In genomic region chr21:36069713-36070573, GRCh38 we compare ENCODE assay signal across 1 cellular context.
A peak's percentile ranks its signal among the peaks of the same experiment; 100 is the strongest.
TF ChIP-seq lines count a peak whose summit lies in the region.

TSS of gene CBR1 (plus strand) at chr21:36070024. CDS start at chr21:36070116, 92 bp downstream.

TF ChIP-seq in HepG2, 621 proteins besides CTCF, POLR2A, EP300 and RAD21 (continued from another document and continues in another):
- peak; percentile 79; the same call in 1 of the 2 replicates for TF ChIP-seq ETV5 (CRISPR knock-in tag; IDR thresholded peaks at IDR 0.05; ENCODE audit: borderline replicate concordance)
- peak; percentile 70; the same call in 1 of the 2 replicates for TF ChIP-seq TFDP1 (CRISPR knock-in tag; IDR thresholded peaks at IDR 0.05; ENCODE audit: borderline replicate concordance)
- TF ChIP-seq, protein P1, sequence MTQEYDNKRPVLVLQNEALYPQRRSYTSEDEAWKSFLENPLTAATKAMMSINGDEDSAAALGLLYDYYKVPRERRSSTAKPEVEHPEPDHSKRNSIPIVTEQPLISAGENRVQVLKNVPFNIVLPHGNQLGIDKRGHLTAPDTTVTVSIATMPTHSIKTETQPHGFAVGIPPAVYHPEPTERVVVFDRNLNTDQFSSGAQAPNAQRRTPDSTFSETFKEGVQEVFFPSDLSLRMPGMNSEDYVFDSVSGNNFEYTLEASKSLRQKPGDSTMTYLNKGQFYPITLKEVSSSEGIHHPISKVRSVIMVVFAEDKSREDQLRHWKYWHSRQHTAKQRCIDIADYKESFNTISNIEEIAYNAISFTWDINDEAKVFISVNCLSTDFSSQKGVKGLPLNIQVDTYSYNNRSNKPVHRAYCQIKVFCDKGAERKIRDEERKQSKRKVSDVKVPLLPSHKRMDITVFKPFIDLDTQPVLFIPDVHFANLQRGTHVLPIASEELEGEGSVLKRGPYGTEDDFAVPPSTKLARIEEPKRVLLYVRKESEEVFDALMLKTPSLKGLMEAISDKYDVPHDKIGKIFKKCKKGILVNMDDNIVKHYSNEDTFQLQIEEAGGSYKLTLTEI (CRISPR knock-in tag; conservative IDR thresholded peaks at IDR 0.05) = no peak
- no peak for TF ChIP-seq ZNF552 (CRISPR knock-in tag; IDR thresholded peaks at IDR 0.05; ENCODE audit: borderline replicate concordance)
- no peak for TF ChIP-seq SMAD9 (CRISPR knock-in tag; IDR thresholded peaks at IDR 0.05)
- no peak for TF ChIP-seq ZNF773 (CRISPR knock-in tag; IDR thresholded peaks at IDR 0.05; ENCODE audit: borderline replicate concordance)
- TF ChIP-seq NFE2L1 (CRISPR knock-in tag; IDR thresholded peaks at IDR 0.05; ENCODE audit: borderline replicate concordance) = no peak
- no peak for TF ChIP-seq MZF1 (CRISPR knock-in tag; IDR thresholded peaks at IDR 0.05; ENCODE audit: borderline replicate concordance)
- TF ChIP-seq, protein P2, sequence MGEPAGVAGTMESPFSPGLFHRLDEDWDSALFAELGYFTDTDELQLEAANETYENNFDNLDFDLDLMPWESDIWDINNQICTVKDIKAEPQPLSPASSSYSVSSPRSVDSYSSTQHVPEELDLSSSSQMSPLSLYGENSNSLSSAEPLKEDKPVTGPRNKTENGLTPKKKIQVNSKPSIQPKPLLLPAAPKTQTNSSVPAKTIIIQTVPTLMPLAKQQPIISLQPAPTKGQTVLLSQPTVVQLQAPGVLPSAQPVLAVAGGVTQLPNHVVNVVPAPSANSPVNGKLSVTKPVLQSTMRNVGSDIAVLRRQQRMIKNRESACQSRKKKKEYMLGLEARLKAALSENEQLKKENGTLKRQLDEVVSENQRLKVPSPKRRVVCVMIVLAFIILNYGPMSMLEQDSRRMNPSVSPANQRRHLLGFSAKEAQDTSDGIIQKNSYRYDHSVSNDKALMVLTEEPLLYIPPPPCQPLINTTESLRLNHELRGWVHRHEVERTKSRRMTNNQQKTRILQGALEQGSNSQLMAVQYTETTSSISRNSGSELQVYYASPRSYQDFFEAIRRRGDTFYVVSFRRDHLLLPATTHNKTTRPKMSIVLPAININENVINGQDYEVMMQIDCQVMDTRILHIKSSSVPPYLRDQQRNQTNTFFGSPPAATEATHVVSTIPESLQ (CRISPR knock-in tag; conservative IDR thresholded peaks at IDR 0.05) = no peak
- no peak for TF ChIP-seq AKAP8 (CRISPR knock-in tag; IDR thresholded peaks at IDR 0.05)
- TF ChIP-seq, protein P3, sequence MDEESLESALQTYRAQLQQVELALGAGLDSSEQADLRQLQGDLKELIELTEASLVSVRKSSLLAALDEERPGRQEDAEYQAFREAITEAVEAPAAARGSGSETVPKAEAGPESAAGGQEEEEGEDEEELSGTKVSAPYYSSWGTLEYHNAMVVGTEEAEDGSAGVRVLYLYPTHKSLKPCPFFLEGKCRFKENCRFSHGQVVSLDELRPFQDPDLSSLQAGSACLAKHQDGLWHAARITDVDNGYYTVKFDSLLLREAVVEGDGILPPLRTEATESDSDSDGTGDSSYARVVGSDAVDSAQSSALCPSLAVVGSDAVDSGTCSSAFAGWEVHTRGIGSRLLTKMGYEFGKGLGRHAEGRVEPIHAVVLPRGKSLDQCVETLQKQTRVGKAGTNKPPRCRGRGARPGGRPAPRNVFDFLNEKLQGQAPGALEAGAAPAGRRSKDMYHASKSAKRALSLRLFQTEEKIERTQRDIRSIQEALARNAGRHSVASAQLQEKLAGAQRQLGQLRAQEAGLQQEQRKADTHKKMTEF (CRISPR knock-in tag; IDR thresholded peaks at IDR 0.05) = peak; percentile 62; the same call in 1 of the 2 replicates
- no peak for TF ChIP-seq NFKBIZ (CRISPR knock-in tag; IDR thresholded peaks at IDR 0.05)
- TF ChIP-seq, protein P4, sequence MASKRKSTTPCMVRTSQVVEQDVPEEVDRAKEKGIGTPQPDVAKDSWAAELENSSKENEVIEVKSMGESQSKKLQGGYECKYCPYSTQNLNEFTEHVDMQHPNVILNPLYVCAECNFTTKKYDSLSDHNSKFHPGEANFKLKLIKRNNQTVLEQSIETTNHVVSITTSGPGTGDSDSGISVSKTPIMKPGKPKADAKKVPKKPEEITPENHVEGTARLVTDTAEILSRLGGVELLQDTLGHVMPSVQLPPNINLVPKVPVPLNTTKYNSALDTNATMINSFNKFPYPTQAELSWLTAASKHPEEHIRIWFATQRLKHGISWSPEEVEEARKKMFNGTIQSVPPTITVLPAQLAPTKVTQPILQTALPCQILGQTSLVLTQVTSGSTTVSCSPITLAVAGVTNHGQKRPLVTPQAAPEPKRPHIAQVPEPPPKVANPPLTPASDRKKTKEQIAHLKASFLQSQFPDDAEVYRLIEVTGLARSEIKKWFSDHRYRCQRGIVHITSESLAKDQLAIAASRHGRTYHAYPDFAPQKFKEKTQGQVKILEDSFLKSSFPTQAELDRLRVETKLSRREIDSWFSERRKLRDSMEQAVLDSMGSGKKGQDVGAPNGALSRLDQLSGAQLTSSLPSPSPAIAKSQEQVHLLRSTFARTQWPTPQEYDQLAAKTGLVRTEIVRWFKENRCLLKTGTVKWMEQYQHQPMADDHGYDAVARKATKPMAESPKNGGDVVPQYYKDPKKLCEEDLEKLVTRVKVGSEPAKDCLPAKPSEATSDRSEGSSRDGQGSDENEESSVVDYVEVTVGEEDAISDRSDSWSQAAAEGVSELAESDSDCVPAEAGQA (IDR thresholded peaks at IDR 0.05; ENCODE audit: low read depth) = no peak; the same call in 1 of the 2 replicates
- TF ChIP-seq, protein P4 (CRISPR knock-in tag; IDR thresholded peaks at IDR 0.05; ENCODE audit: borderline replicate concordance) = no peak
- TF ChIP-seq, protein P5, sequence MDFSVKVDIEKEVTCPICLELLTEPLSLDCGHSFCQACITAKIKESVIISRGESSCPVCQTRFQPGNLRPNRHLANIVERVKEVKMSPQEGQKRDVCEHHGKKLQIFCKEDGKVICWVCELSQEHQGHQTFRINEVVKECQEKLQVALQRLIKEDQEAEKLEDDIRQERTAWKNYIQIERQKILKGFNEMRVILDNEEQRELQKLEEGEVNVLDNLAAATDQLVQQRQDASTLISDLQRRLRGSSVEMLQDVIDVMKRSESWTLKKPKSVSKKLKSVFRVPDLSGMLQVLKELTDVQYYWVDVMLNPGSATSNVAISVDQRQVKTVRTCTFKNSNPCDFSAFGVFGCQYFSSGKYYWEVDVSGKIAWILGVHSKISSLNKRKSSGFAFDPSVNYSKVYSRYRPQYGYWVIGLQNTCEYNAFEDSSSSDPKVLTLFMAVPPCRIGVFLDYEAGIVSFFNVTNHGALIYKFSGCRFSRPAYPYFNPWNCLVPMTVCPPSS (IDR thresholded peaks at IDR 0.05) = no peak
- no peak for TF ChIP-seq ZNF101 (CRISPR knock-in tag; IDR thresholded peaks at IDR 0.05; ENCODE audit: borderline replicate concordance, low read depth)
- 0 out of 2 replicates have a peak, but pooled peaks have one; percentile 22 for TF ChIP-seq MIXL1 (CRISPR knock-in tag; IDR thresholded peaks at IDR 0.05)
- TF ChIP-seq STAT5B (CRISPR knock-in tag; IDR thresholded peaks at IDR 0.05) = no peak
- TF ChIP-seq ZNF550 (CRISPR knock-in tag; IDR thresholded peaks at IDR 0.05; ENCODE audit: borderline replicate concordance) = no peak
- no peak for TF ChIP-seq SOX5 (CRISPR knock-in tag; IDR thresholded peaks at IDR 0.05; ENCODE audit: borderline replicate concordance)
- no peak for TF ChIP-seq NFAT5 (CRISPR knock-in tag; IDR thresholded peaks at IDR 0.05)
- peak; percentile 61; the same call in 1 of the 2 replicates for TF ChIP-seq REL (CRISPR knock-in tag; conservative IDR thresholded peaks at IDR 0.05)
- peak; percentile 69; the same call in 1 of the 2 replicates for TF ChIP-seq PHF8 (CRISPR knock-in tag; IDR thresholded peaks at IDR 0.05)
- no peak for TF ChIP-seq ZNF761 (CRISPR knock-in tag; conservative IDR thresholded peaks at IDR 0.05)
- 0 out of 2 replicates have a peak, but pooled peaks have one; percentile 39 for TF ChIP-seq ATF7-NPFF (CRISPR knock-in tag; IDR thresholded peaks at IDR 0.05; ENCODE audit: low read depth)
- TF ChIP-seq ZKSCAN8 (CRISPR knock-in tag; IDR thresholded peaks at IDR 0.05; ENCODE audit: borderline replicate concordance) = no peak
- TF ChIP-seq TOE1 (CRISPR knock-in tag; IDR thresholded peaks at IDR 0.05) = no peak; the same call in 1 of the 2 replicates
- TF ChIP-seq ZFP90 (CRISPR knock-in tag; IDR thresholded peaks at IDR 0.05; ENCODE audit: borderline replicate concordance) = peak; percentile 83; the same call in 1 of the 2 replicates
- TF ChIP-seq, protein P6, sequence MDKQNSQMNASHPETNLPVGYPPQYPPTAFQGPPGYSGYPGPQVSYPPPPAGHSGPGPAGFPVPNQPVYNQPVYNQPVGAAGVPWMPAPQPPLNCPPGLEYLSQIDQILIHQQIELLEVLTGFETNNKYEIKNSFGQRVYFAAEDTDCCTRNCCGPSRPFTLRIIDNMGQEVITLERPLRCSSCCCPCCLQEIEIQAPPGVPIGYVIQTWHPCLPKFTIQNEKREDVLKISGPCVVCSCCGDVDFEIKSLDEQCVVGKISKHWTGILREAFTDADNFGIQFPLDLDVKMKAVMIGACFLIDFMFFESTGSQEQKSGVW (CRISPR knock-in tag; IDR thresholded peaks at IDR 0.05; ENCODE audit: borderline replicate concordance) = no peak
- TF ChIP-seq, protein P7, sequence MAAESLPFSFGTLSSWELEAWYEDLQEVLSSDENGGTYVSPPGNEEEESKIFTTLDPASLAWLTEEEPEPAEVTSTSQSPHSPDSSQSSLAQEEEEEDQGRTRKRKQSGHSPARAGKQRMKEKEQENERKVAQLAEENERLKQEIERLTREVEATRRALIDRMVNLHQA (CRISPR knock-in tag; IDR thresholded peaks at IDR 0.05) = no peak
- no peak for TF ChIP-seq DPF2 (CRISPR knock-in tag; IDR thresholded peaks at IDR 0.05; ENCODE audit: borderline replicate concordance, low read depth)
- 0 out of 2 replicates have a peak, but pooled peaks have one; percentile 22 for TF ChIP-seq KLF15 (CRISPR knock-in tag; IDR thresholded peaks at IDR 0.05; ENCODE audit: borderline replicate concordance)
